In genomic region chr5:179806250-179807045, GRCh38 we compare ENCODE assay signal across 1 cellular context.
TF ChIP-seq lines count a peak whose summit lies in the region.

MGAT4B (minus strand) TSS chr5:179806866; CDS start chr5:179806583, 283 bp downstream.

TF ChIP-seq in K562, 482 proteins besides CTCF, POLR2A, EP300 and RAD21 (continued from another document and continues in another):
- TF ChIP-seq, protein P1, sequence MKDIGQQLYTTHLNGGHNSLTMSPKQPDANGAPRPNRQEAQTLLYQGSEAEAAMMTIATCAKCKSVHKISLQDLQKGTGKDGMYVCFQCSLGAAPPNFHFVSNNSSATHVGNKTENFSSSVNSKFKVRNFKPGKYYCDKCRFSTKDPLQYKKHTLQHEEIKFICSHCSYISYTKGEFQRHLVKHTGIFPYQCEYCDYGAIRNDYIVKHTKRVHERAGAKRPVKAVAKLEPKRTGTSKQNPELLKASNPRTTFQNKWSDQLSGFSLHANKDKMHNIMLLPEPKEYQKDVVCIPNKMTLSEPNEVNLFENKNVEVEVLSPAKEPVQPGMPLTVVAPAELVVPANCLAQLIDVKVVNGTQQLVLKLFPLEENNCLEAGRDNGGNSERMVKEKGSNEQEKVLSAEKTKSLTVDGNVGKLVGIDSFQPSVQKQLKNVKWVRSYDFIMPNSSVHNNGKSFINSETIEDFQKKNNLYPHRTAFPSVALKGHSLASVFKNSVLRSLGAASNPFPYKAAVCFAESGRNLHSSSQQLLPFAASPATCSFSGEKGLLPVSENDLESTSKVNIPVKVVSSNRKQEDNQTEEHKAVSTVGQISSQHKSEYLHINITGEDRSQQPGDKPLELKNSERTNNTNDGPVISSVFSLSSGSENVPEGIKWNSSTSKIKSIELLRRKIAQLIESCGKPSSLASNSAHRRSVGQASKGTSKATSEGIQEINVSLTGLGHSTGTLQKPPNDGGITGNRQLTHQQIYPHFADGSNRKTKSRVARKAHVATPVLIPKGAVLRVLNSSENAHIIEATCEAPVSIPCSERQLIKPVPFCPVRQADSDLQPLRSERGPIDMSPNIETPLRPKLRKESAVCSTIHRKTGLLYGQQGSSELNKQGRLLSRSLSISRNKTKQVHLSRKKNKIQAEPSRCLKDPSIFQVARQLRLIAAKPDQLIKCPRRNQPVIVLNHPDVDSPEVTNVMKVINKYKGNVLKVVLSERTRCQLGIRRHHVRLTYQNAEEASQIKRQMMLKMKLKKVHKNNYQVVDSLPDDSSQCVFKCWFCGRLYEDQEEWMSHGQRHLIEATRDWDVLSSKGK (CRISPR knock-in tag; IDR thresholded peaks at IDR 0.05) = no peak
- TF ChIP-seq, protein P2, sequence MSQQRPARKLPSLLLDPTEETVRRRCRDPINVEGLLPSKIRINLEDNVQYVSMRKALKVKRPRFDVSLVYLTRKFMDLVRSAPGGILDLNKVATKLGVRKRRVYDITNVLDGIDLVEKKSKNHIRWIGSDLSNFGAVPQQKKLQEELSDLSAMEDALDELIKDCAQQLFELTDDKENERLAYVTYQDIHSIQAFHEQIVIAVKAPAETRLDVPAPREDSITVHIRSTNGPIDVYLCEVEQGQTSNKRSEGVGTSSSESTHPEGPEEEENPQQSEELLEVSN (IDR thresholded peaks at IDR 0.05; ENCODE audit: borderline replicate concordance in 1 of 2, extremely low read depth in 1 of 2, insufficient read depth in 1 of 2, insufficient read length in 1 of 2, low read depth in 1 of 2, low read length in 1 of 2, poor library complexity in 1 of 2, severe bottlenecking in 1 of 2) = peak in 1 of 2 experiments; percentile 69
- no peak for TF ChIP-seq MECOM (CRISPR knock-in tag; IDR thresholded peaks at IDR 0.05)
- TF ChIP-seq FOXO4 (CRISPR knock-in tag; IDR thresholded peaks at IDR 0.05) = no peak
- no peak for TF ChIP-seq ZNF431 (CRISPR knock-in tag; IDR thresholded peaks at IDR 0.05)
- TF ChIP-seq PCBP1 (IDR thresholded peaks at IDR 0.05; ENCODE audit: low read depth, low read length, poor library complexity, severe bottlenecking) = peak; percentile 41
- no peak for TF ChIP-seq ESRRA (IDR thresholded peaks at IDR 0.05; ENCODE audit: borderline replicate concordance, low read depth)
- TF ChIP-seq HDAC8 (tag; IDR thresholded peaks at IDR 0.05) = no peak
- no peak for TF ChIP-seq TCF7 (IDR thresholded peaks at IDR 0.05; ENCODE audit: borderline replicate concordance)
- TF ChIP-seq CBFA2T2 (conservative IDR thresholded peaks at IDR 0.05) = no peak
- no peak for TF ChIP-seq TAF7 (tag; IDR thresholded peaks at IDR 0.05)
- no peak for TF ChIP-seq PML (IDR thresholded peaks at IDR 0.05; ENCODE audit: low read length)
- peak in 2 of 3 experiments; percentile 54 to 80 for TF ChIP-seq YY1 (IDR thresholded peaks at IDR 0.05; ENCODE audit: borderline replicate concordance in 1 of 3, control insufficient read depth in 1 of 3, extremely low read depth in 1 of 3, insufficient read depth in 3 of 3, insufficient read length in 1 of 3, insufficient replicate concordance in 2 of 3, low read depth in 1 of 3, low read length in 2 of 3)
- no peak for TF ChIP-seq FIP1L1 (IDR thresholded peaks at IDR 0.05; ENCODE audit: low read depth, low read length, poor library complexity, severe bottlenecking)
- no peak for TF ChIP-seq NR2C2 (CRISPR knock-in tag; IDR thresholded peaks at IDR 0.05)
- TF ChIP-seq NR2C2 (tag; IDR thresholded peaks at IDR 0.05) = peak; percentile 27; the same call in 1 of the 2 replicates
- peak; percentile 53; the same call in 1 of the 2 replicates for TF ChIP-seq ELF1 (tag; IDR thresholded peaks at IDR 0.05)
- no peak for TF ChIP-seq FOXM1 (IDR thresholded peaks at IDR 0.05; ENCODE audit: low read depth)
- no peak for TF ChIP-seq FOXM1 (CRISPR knock-in tag; IDR thresholded peaks at IDR 0.05; ENCODE audit: low read depth)
- TF ChIP-seq SMAD3 (CRISPR knock-in tag; conservative IDR thresholded peaks at IDR 0.05) = no peak
- TF ChIP-seq ZNF134 (CRISPR knock-in tag; conservative IDR thresholded peaks at IDR 0.05) = no peak
- TF ChIP-seq SIRT6 (IDR thresholded peaks at IDR 0.05; ENCODE audit: low read depth, low read length) = no peak
- TF ChIP-seq GABPA (tag; conservative IDR thresholded peaks at IDR 0.05; ENCODE audit: low read depth) = peak; percentile 32; the same call in 1 of the 2 replicates
- TF ChIP-seq EWSR1 (IDR thresholded peaks at IDR 0.05; ENCODE audit: borderline replicate concordance, low read depth, partially characterized antibody) = no peak
- TF ChIP-seq, protein P3, sequence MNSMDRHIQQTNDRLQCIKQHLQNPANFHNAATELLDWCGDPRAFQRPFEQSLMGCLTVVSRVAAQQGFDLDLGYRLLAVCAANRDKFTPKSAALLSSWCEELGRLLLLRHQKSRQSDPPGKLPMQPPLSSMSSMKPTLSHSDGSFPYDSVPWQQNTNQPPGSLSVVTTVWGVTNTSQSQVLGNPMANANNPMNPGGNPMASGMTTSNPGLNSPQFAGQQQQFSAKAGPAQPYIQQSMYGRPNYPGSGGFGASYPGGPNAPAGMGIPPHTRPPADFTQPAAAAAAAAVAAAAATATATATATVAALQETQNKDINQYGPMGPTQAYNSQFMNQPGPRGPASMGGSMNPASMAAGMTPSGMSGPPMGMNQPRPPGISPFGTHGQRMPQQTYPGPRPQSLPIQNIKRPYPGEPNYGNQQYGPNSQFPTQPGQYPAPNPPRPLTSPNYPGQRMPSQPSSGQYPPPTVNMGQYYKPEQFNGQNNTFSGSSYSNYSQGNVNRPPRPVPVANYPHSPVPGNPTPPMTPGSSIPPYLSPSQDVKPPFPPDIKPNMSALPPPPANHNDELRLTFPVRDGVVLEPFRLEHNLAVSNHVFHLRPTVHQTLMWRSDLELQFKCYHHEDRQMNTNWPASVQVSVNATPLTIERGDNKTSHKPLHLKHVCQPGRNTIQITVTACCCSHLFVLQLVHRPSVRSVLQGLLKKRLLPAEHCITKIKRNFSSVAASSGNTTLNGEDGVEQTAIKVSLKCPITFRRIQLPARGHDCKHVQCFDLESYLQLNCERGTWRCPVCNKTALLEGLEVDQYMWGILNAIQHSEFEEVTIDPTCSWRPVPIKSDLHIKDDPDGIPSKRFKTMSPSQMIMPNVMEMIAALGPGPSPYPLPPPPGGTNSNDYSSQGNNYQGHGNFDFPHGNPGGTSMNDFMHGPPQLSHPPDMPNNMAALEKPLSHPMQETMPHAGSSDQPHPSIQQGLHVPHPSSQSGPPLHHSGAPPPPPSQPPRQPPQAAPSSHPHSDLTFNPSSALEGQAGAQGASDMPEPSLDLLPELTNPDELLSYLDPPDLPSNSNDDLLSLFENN (IDR thresholded peaks at IDR 0.05; ENCODE audit: low read depth in 2 of 2, low read length in 2 of 2) = no peak
- TF ChIP-seq GMEB1 (CRISPR knock-in tag; IDR thresholded peaks at IDR 0.05) = peak; percentile 83
- no peak for TF ChIP-seq ZHX1 (conservative IDR thresholded peaks at IDR 0.05; ENCODE audit: low read length)
- no peak for TF ChIP-seq FOXJ3 (CRISPR knock-in tag; IDR thresholded peaks at IDR 0.05)
- TF ChIP-seq RNF2 (IDR thresholded peaks at IDR 0.05) = 0 out of 2 replicates have a peak, but pooled peaks have one; percentile 37
- TF ChIP-seq, protein P4, sequence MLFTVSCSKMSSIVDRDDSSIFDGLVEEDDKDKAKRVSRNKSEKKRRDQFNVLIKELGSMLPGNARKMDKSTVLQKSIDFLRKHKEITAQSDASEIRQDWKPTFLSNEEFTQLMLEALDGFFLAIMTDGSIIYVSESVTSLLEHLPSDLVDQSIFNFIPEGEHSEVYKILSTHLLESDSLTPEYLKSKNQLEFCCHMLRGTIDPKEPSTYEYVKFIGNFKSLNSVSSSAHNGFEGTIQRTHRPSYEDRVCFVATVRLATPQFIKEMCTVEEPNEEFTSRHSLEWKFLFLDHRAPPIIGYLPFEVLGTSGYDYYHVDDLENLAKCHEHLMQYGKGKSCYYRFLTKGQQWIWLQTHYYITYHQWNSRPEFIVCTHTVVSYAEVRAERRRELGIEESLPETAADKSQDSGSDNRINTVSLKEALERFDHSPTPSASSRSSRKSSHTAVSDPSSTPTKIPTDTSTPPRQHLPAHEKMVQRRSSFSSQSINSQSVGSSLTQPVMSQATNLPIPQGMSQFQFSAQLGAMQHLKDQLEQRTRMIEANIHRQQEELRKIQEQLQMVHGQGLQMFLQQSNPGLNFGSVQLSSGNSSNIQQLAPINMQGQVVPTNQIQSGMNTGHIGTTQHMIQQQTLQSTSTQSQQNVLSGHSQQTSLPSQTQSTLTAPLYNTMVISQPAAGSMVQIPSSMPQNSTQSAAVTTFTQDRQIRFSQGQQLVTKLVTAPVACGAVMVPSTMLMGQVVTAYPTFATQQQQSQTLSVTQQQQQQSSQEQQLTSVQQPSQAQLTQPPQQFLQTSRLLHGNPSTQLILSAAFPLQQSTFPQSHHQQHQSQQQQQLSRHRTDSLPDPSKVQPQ (CRISPR knock-in tag; IDR thresholded peaks at IDR 0.05; ENCODE audit: borderline replicate concordance) = no peak
